Comparison of ENCODE assay signal across 31 cellular contexts in the genomic region with DNA sequence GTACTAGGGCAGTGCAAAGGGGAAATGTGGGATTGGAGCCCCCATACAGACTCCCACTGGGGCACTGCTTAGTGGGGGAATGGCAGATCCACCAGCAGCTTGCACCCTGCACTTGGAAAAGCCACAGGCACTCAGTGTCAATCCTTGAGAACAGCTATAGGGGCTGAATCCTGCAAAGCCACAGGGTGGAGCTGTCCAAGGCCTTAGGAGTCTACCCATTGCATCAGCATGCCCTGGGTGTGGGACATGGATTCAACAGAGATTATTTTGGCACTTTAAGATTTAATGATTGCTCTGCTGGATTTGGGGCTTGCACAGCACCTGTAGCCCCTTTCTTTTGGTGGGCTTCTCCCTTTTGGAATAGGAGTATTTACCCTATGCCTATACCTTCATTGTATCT.
"Had no signal": no experiment of that assay in that cellular context is flagged by ENCODE, and none has a peak within 500 bp of the region (broad histone marks: within the 10 kb centered on the region; RNA-seq: fewer than 3 reads in every experiment).

No MANE protein-coding gene starts in this region.

- H3K27me3 Mint-ChIP-seq: progenitor cell of endocrine pancreas; stimulated activated memory B cell treated with anti-CD40 and anti-IgM and Interleukin-4, amounts not matched to agents 10 μg/mL and 1 μg/mL and 100 μg/mL, for 72 hours; stimulated activated naive CD8-positive, alpha-beta T cell treated with anti-CD3 and anti-CD28 coated beads, Interleukin-15, amount 100 ng/mL, for 72 hours; type B pancreatic cell had no signal

- H3K9ac ChIP-seq: neural progenitor cell, parathyroid adenoma had no signal

- H3K36me3 ChIP-seq: neural progenitor cell, ovary, spleen, suprapubic skin, tibial artery, transverse colon, upper lobe of right lung, uterus had no signal

- H3K4me2 ChIP-seq: neural progenitor cell, smooth muscle cell had no signal

- H3K4me3 Mint-ChIP-seq: natural killer cell; nephron; neural progenitor cell; stimulated activated memory B cell treated with anti-CD40 and anti-IgM and Interleukin-4, amounts not matched to agents 10 μg/mL and 1 μg/mL and 100 μg/mL, for 72 hours; stimulated activated naive CD8-positive, alpha-beta T cell treated with anti-CD3 and anti-CD28 coated beads, Interleukin-15, amount 100 ng/mL, for 72 hours; type B pancreatic cell had no signal

- H3K79me2 ChIP-seq: parathyroid adenoma had no signal

- H3K27me3 ChIP-seq: neural progenitor cell, ovary, spleen, suprapubic skin, testis, tibial artery, transverse colon, upper lobe of right lung, uterus had no signal

- H3K4me1 ChIP-seq: suprapubic skin, testis, tibial artery, upper lobe of right lung, uterus had no signal

- H3K4me1 Mint-ChIP-seq: natural killer cell; stimulated activated memory B cell treated with anti-CD40 and anti-IgM and Interleukin-4, amounts not matched to agents 10 μg/mL and 1 μg/mL and 100 μg/mL, for 72 hours; stimulated activated naive CD8-positive, alpha-beta T cell treated with anti-CD3 and anti-CD28 coated beads, Interleukin-15, amount 100 ng/mL, for 72 hours had no signal

- ATAC-seq: natural killer cell; psoas muscle; right cardiac atrium; sciatic nerve; stimulated activated memory B cell treated with anti-CD40 and anti-IgM and Interleukin-4, amounts not matched to agents 10 μg/mL and 1 μg/mL and 100 μg/mL, for 72 hours; stimulated activated naive CD8-positive, alpha-beta T cell treated with anti-CD3 and anti-CD28 coated beads, Interleukin-15, amount 100 ng/mL, for 72 hours; stimulated activated naive CD8-positive, alpha-beta T cell treated with anti-CD3 and anti-CD28 coated beads, Interleukin-15, Interleukin-2, amounts not matched to agents 100 U/mL and 50 U/mL, for 24 hours; upper lobe of right lung had no signal

- H3K9me3 ChIP-seq: ovary, psoas muscle, suprapubic skin, testis, upper lobe of right lung, uterus had no signal

- H3K27ac ChIP-seq: neural progenitor cell, ovary, parathyroid adenoma, psoas muscle, skin epidermis, spleen, suprapubic skin, testis, tibial artery, transverse colon, upper lobe of right lung, uterus had no signal

- H3K27ac Mint-ChIP-seq: natural killer cell; nephron; neural progenitor cell; progenitor cell of endocrine pancreas; stimulated activated memory B cell treated with anti-CD40 and anti-IgM and Interleukin-4, amounts not matched to agents 10 μg/mL and 1 μg/mL and 100 μg/mL, for 72 hours; stimulated activated naive CD8-positive, alpha-beta T cell treated with anti-CD3 and anti-CD28 coated beads, Interleukin-15, amount 100 ng/mL, for 72 hours; type B pancreatic cell had no signal

- DNase-seq: natural killer cell; occipital lobe; ovary; posterior cingulate gyrus; psoas muscle; right cardiac atrium; spleen; stimulated activated CD4-positive, alpha-beta T cell treated with anti-CD3 and anti-CD28 coated beads, Interleukin-12 subunit alpha, Interleukin-12 subunit beta, amount 100 ng/mL, for 4 hours; stimulated activated CD4-positive, alpha-beta T cell treated with anti-CD3 and anti-CD28 coated beads, Interleukin-1b, Interleukin-23, amount 100 ng/mL, for 48 hours; stimulated activated CD4-positive, alpha-beta T cell treated with anti-CD3 and anti-CD28 coated beads, Interleukin-4, amount 100 ng/mL, for 1 hour; stimulated activated CD4-positive, alpha-beta T cell treated with anti-CD3 and anti-CD28 coated beads, Interleukin-4, amount 100 ng/mL, for 4 hours; stimulated activated CD8-positive, alpha-beta memory T cell treated with anti-CD3 and anti-CD28 coated beads, Interleukin-4, amount 100 ng/mL, for 48 hours; stimulated activated naive CD4-positive, alpha-beta T cell; stimulated activated naive CD8-positive, alpha-beta T cell treated with anti-CD3 and anti-CD28 coated beads, Interleukin-15, amount 100 ng/mL, for 72 hours; stimulated activated naive CD8-positive, alpha-beta T cell treated with anti-CD3 and anti-CD28 coated beads, Interleukin-15, Interleukin-2, amounts not matched to agents 100 U/mL and 50 U/mL, for 24 hours; substantia nigra; testis; tibial artery; transverse colon; upper lobe of right lung; uterus had no signal

- H3K4me3 ChIP-seq: neural progenitor cell, ovary, psoas muscle, skin epidermis, smooth muscle cell, spleen, suprapubic skin, testis, tibial artery, transverse colon, upper lobe of right lung, uterus had no signal

- H2AFZ ChIP-seq: neural progenitor cell, parathyroid adenoma had no signal
